In genomic region chr14:55089547-55090153, GRCh38 we compare ENCODE assay signal across 8 cellular contexts. TPM values are rescaled to one million over a fixed set of nuclear protein-coding genes. Genes with fewer than 3 reads are reported as not detected.
DNase-seq lines count a peak whose midpoint lies in the region; ATAC-seq, FAIRE-seq and TF ChIP-seq lines count a peak whose summit lies in the region.
"Not testable (repeated sequence)": the region's sequence is repeated elsewhere in the genome, so short reads cannot be mapped to it uniquely, and the experiment has no call there.

No MANE protein-coding gene starts in this region.

- TF ChIP-seq CTCF in A549 (IDR thresholded peaks at IDR 0.05) (peak; percentile 89), astrocyte of the spinal cord (IDR thresholded peaks at IDR 0.05; ENCODE audit: low read depth, low read length) (peak; percentile 92), hepatocyte (IDR thresholded peaks at IDR 0.05; ENCODE audit: poor library complexity) (peak; percentile 85), gastrocnemius medialis (IDR thresholded peaks at IDR 0.05 in 4 of 5, conservative IDR thresholded peaks at IDR 0.05 in 1 of 5) (peak; percentile 67 to 82 (median 78))

- peak overlapping the region; percentile 51; the same call in 2 of the 3 replicates for H3K4me2 ChIP-seq in A549
- H3K4me2 ChIP-seq in hepatocyte, result not testable (repeated sequence)

- TF ChIP-seq EP300 in A549 (IDR thresholded peaks at IDR 0.05), result not testable (repeated sequence)

- not testable (repeated sequence) for H3K4me3 ChIP-seq in A549; astrocyte of the spinal cord (ENCODE audit: low read depth, low read length); hepatocyte; gastrocnemius medialis

- TF ChIP-seq POLR2A in A549 (IDR thresholded peaks at IDR 0.05; ENCODE audit: low read length); gastrocnemius medialis (IDR thresholded peaks at IDR 0.05): not testable (repeated sequence)

- intact Hi-C loops in gastrocnemius medialis (cut with DNase I; ENCODE audit: low total_unique reads), result loop anchor here (2.0 to 5.0 kb wide), 3 partner anchors 37 to 71 kb away; partner anchors contain the start of gene MAPK1IP1L

- TF ChIP-seq RAD21 in A549 (conservative IDR thresholded peaks at IDR 0.05 in 1 of 2, IDR thresholded peaks at IDR 0.05 in 1 of 2), result peak; percentile 87 to 90

- WGBS in A549 (ENCODE audit: missing lambda C conversion rate), result 31% methylated on average over 13 of the region's 13 CpGs
- WGBS in hepatocyte (ENCODE audit: low lambda C conversion rate, missing lambda C conversion rate), result 51% methylated on average over 13 of the region's 13 CpGs

- POLR2A ChIA-PET in A549 (lab: Yijun Ruan, JAX), result interaction anchor here (0.6 to 0.7 kb wide), 2 partner anchors 12 to 42 kb away, joined by 5 to 9 read pairs; no protein-coding TSS in a partner anchor

- H3K79me2 ChIP-seq in hepatocyte, result not testable (repeated sequence)

- H2AFZ ChIP-seq in hepatocyte, result not testable (repeated sequence)

- H3K27me3 ChIP-seq in hepatocyte, gastrocnemius medialis: not testable (repeated sequence)

- ATAC-seq in A549 (peak; percentile 97 to 98), GM18517 (IDR thresholded peaks at IDR 0.05; ENCODE audit: unreplicated experiment) (peak; percentile 86), HG03108 (IDR thresholded peaks at IDR 0.05; ENCODE audit: unreplicated experiment) (peak; percentile 70), gastrocnemius medialis (peak; percentile 91 to 93)

- in situ Hi-C loops in astrocyte of the spinal cord (cut with HindIII; ENCODE audit: low sequenced_read_pairs), result not testable (repeated sequence)
- in situ Hi-C loops in gastrocnemius medialis (cut with MboI; ENCODE audit: low sequenced_read_pairs in 4 of 4), result loop anchor here in 3 of 4 donors (5.0 to 25.0 kb wide), 2 partner anchors 68 to 348 kb away; partner anchors contain the start of gene TBPL2 (in 1 of the 3)

- not testable (repeated sequence) for H3K9me2 ChIP-seq in hepatocyte (replicated peaks; ENCODE audit: insufficient read depth)

- H3K36me3 ChIP-seq in hepatocyte (replicated peaks; ENCODE audit: insufficient read depth, low read depth); gastrocnemius medialis: not testable (repeated sequence)

- H3K4me1 ChIP-seq in A549, gastrocnemius medialis: not testable (repeated sequence)
- peaks cover 17% of the 10 kb centered on the region for H3K4me1 ChIP-seq in hepatocyte (ENCODE audit: insufficient read depth)

- H3K27ac ChIP-seq in A549, result 0 out of 6 replicates have a peak overlapping the region, but pooled peaks of 1 of the 2 experiments have one; percentile 47
- peak overlapping the region; percentile 25 for H3K27ac ChIP-seq in hepatocyte
- not testable (repeated sequence) for H3K27ac ChIP-seq in gastrocnemius medialis

- H4K20me1 ChIP-seq in hepatocyte (ENCODE audit: insufficient read depth, poor library complexity, severe bottlenecking), result not testable (repeated sequence)

- peak; percentile 66 to 80 for DNase-seq in A549 (ENCODE audit: low read depth in 1 of 2, low spot score in 1 of 2)
- DNase-seq in NCI-H2196 (lab: John Stamatoyannopoulos, UW; ENCODE audit: unreplicated experiment), result peak; percentile 82
- peak; percentile 65 for DNase-seq in UCSD-AML1 (lab: John Stamatoyannopoulos, UW; ENCODE audit: unreplicated experiment)
- peak; percentile 84 for DNase-seq in astrocyte of the spinal cord (ENCODE audit: low read depth, low spot score)
- DNase-seq in hepatocyte (ENCODE audit: low spot score), result peak; percentile 90
- DNase-seq in gastrocnemius medialis, result peak; percentile 58 to 64

- CTCF ChIA-PET in A549 (lab: Yijun Ruan, JAX), result interaction anchor here (0.6 to 10.9 kb wide), 45 partner anchors 9 to 1381 kb away, joined by 3 to 183 read pairs (median 5); partner anchors contain the start of genes DLGAP5 and MAPK1IP1L

- H3K9me3 ChIP-seq in A549; hepatocyte (ENCODE audit: low read depth); gastrocnemius medialis: not testable (repeated sequence)

- not testable (repeated sequence) for FAIRE-seq in A549 (lab: Jason Lieb, UNC)

TF ChIP-seq in A549, 52 proteins besides CTCF, POLR2A, EP300 and RAD21:
- TF ChIP-seq SMC3 (IDR thresholded peaks at IDR 0.05), result peak; percentile 93
TF ChIP-seq in A549: peak in this region for 1; not testable (repeated sequence) for 51.

RNA-seq across cellular contexts. Expression of gene MAPK1IP1L, which starts 38.2 kb away (rescaled TPM):
- 72.3 and 76.1 TPM in 2 replicates for polyA plus RNA-seq in A549 (2011; rRNA removed)
- 145 and 182 TPM in 2 replicates for polyA plus RNA-seq in A549 (2012; cell fraction: cytosol; rRNA removed)
- 144 and 188 TPM in 2 replicates for polyA plus RNA-seq in A549 (2012; cell fraction: nucleus; rRNA removed)
- 42.9 to 48.2 TPM (median 43.0 TPM) in 3 replicates for polyA plus RNA-seq in A549 (2017; fragmentation: RNase III; extraction: RNeasy Plus Mini Kit Qiagen cat#74134 plus additional on column Dnase treatment)
- 284 and 330 TPM in 2 replicates for polyA minus RNA-seq in A549 (2011; rRNA and poly(A)+ RNA removed)
- total RNA-seq in hepatocyte, result 69.9 and 91.0 TPM in 2 replicates
- polyA plus RNA-seq in hepatocyte, result 81.4 and 86.2 TPM in 2 replicates
- total RNA-seq in gastrocnemius medialis, result 10 to 100 TPM; 49.9 to 91.4 (median 68.0) TPM

RNA-seq across cellular contexts. Expression of gene LGALS3, which starts 39.4 kb away (rescaled TPM):
- 53.6 and 61.0 TPM in 2 replicates for polyA plus RNA-seq in A549 (2011; rRNA removed)
- 40.9 and 52.4 TPM in 2 replicates for polyA plus RNA-seq in A549 (2012; cell fraction: cytosol; rRNA removed)
- polyA plus RNA-seq in A549 (2012; cell fraction: nucleus; rRNA removed), result 64.0 and 70.6 TPM in 2 replicates
- 57.2 to 65.6 TPM (median 60.2 TPM) in 3 replicates for polyA plus RNA-seq in A549 (2017; fragmentation: RNase III; extraction: RNeasy Plus Mini Kit Qiagen cat#74134 plus additional on column Dnase treatment)
- polyA minus RNA-seq in A549 (2011; rRNA and poly(A)+ RNA removed), result 21.6 and 22.6 TPM in 2 replicates
- 461 and 534 TPM in 2 replicates for total RNA-seq in hepatocyte
- polyA plus RNA-seq in hepatocyte, result 690 and 766 TPM in 2 replicates
- 100 to 1,000 TPM in 1 of 4 donors, 10 to 100 TPM in 3; 68.0 to 124 (median 80.6) TPM for total RNA-seq in gastrocnemius medialis
